ENCODE assay signal across 8 cellular contexts in the genomic region with DNA sequence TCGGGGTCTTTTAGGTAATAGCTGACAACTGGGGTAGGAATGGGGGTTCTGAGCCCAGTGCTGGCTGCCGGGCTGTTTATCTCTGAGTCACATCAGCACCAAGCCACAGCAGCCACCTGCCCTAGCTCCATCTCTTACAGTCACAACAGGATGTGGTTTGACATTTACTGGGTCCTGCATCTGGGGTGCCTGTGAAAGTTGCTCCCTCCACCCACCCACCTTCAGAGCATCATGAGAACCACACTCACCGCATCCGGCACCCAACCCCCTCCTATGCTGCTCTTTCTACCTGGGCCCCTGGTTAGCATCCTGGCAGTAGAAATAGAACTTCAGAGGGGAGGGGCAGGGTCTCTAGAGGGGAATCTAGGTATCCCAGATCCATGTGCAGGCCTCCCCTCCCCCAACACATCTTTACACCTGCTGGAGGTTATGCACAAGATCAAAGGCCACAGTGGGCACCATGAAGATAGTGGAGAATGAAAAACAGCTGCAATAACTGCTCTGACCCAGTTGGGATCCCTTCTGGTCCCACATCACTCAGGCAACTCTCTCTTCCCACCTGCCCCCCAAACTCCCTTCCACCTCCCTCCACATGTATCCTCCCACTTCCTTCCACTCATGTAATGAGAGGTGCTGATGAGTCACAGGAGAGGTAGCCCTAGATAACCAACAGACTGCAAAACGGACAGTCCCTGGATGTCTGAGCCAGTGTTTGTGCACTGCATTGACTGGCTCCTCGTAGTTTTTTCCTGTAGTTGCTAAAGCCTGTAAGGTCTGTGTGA. TPM values are rescaled to one million over a fixed set of nuclear protein-coding genes. Genes with fewer than 3 reads are reported as not detected.
DNase-seq lines count a peak whose midpoint lies in the region; ATAC-seq and TF ChIP-seq lines count a peak whose summit lies in the region.

No MANE protein-coding gene starts in this region.

- TF ChIP-seq CTCF in endodermal cell (conservative IDR thresholded peaks at IDR 0.05) (no peak), glutamatergic neuron (IDR thresholded peaks at IDR 0.05; ENCODE audit: partially characterized antibody, unreplicated experiment) (no peak), mesothelial cell of epicardium (IDR thresholded peaks at IDR 0.05; ENCODE audit: unreplicated experiment) (no peak)

- H3K4me1 Mint-ChIP-seq in activated CD4-positive, alpha-beta T cell treated with anti-CD3 and anti-CD28 coated beads, Interleukin-2, amount 10 ng/mL, durations not matched to agents 7 days and 5 days: peaks cover 94% of the 10 kb centered on the region
- H3K4me1 Mint-ChIP-seq in endodermal cell (peaks cover 25% of the 10 kb centered on the region), glutamatergic neuron (ENCODE audit: low read depth, unreplicated experiment) (peaks cover 18% of the 10 kb centered on the region), mesothelial cell of epicardium (peaks cover 14% of the 10 kb centered on the region)

- H3K27me3 Mint-ChIP-seq in activated CD4-positive, alpha-beta T cell treated with anti-CD3 and anti-CD28 coated beads, Interleukin-2, amount 10 ng/mL, durations not matched to agents 7 days and 5 days: no peaks in the 10 kb centered on the region
- peaks cover 48% of the 10 kb centered on the region for H3K27me3 Mint-ChIP-seq in endodermal cell (ENCODE audit: insufficient read depth)
- peaks cover 4% of the 10 kb centered on the region for H3K27me3 Mint-ChIP-seq in glutamatergic neuron (ENCODE audit: unreplicated experiment)
- H3K27me3 Mint-ChIP-seq in mesothelial cell of epicardium (ENCODE audit: low read depth): peaks cover 40% of the 10 kb centered on the region

- ATAC-seq in GM19395 (IDR thresholded peaks at IDR 0.05; ENCODE audit: unreplicated experiment) (peak; percentile 90), HG03342 (IDR thresholded peaks at IDR 0.05; ENCODE audit: unreplicated experiment) (peak; percentile 90)

- peaks cover 21% of the 10 kb centered on the region for H3K36me3 Mint-ChIP-seq in activated CD4-positive, alpha-beta T cell treated with anti-CD3 and anti-CD28 coated beads, Interleukin-2, amount 10 ng/mL, durations not matched to agents 7 days and 5 days (ENCODE audit: low read depth)
- H3K36me3 Mint-ChIP-seq in endodermal cell (ENCODE audit: low read depth) (no peaks in the 10 kb centered on the region), glutamatergic neuron (ENCODE audit: unreplicated experiment) (no peaks in the 10 kb centered on the region), mesothelial cell of epicardium (no peaks in the 10 kb centered on the region)

- H3K4me1 ChIP-seq in endodermal cell (ENCODE audit: control insufficient read depth, insufficient read depth, low read length): peaks cover 15% of the 10 kb centered on the region

- no peaks in the 10 kb centered on the region for H3K27me3 ChIP-seq in endodermal cell (ENCODE audit: control insufficient read depth, insufficient read depth, low read length, poor library complexity, severe bottlenecking)

- CTCF ChIA-PET in activated CD4-positive, alpha-beta T cell treated with anti-CD3 and anti-CD28 coated beads, Interleukin-2, amount 10 ng/mL, durations not matched to agents 7 days and 5 days (lab: Charles Lee): interaction anchor here (0.6 to 12.5 kb wide), 10 partner anchors 9 to 432 kb away, joined by 3 to 176 read pairs (median 8); no protein-coding TSS in a partner anchor

- no peaks in the 10 kb centered on the region for H3K9me3 Mint-ChIP-seq in activated CD4-positive, alpha-beta T cell treated with anti-CD3 and anti-CD28 coated beads, Interleukin-2, amount 10 ng/mL, durations not matched to agents 7 days and 5 days
- H3K9me3 Mint-ChIP-seq in endodermal cell (no peaks in the 10 kb centered on the region), glutamatergic neuron (ENCODE audit: unreplicated experiment) (peaks cover 2% of the 10 kb centered on the region), mesothelial cell of epicardium (no peaks in the 10 kb centered on the region)

- no peaks in the 10 kb centered on the region for H3K9me3 ChIP-seq in endodermal cell (ENCODE audit: control insufficient read depth, low read length)

- peak; percentile 98 for DNase-seq in activated CD4-positive, alpha-beta T cell treated with anti-CD3 and anti-CD28 coated beads, Interleukin-2, amount 10 ng/mL, durations not matched to agents 7 days and 5 days
- DNase-seq in endodermal cell (peak; percentile 43), glutamatergic neuron (no peak), mesothelial cell of epicardium (ENCODE audit: low spot score in 2 of 2, unreplicated experiment in 2 of 2) (no peak), cerebellar nuclear complex (lab: John Stamatoyannopoulos, UW) (no peak)
- DNase-seq in stimulated activated CD8-positive, alpha-beta memory T cell treated with anti-CD3 and anti-CD28 coated beads, Interleukin-15, amount 100 ng/mL, for 24 hours (ENCODE audit: low read depth): peak; percentile 77

- no peak overlapping the region for H3K9ac ChIP-seq in endodermal cell (ENCODE audit: extremely low read depth, low read length, poor library complexity, severe bottlenecking)

- WGBS in endodermal cell (ENCODE audit: insufficient coverage in 1 of 2, insufficient read length in 1 of 2), 2 experiments: 75 to 93% methylated on average over 1 to 5 of the region's 6 CpGs

- no peak overlapping the region for H3K4me3 ChIP-seq in endodermal cell (ENCODE audit: low read length)

- POLR2A ChIA-PET in activated CD4-positive, alpha-beta T cell treated with anti-CD3 and anti-CD28 coated beads, Interleukin-2, amount 10 ng/mL, durations not matched to agents 7 days and 5 days (lab: Charles Lee): interaction anchor here (1.1 to 7.6 kb wide), 5 partner anchors 13 to 293 kb away, joined by 3 to 143 read pairs (median 4); no protein-coding TSS in a partner anchor

- no peak overlapping the region for H3K27ac ChIP-seq in endodermal cell (ENCODE audit: low read depth, low read length)

- H3K36me3 ChIP-seq in endodermal cell (ENCODE audit: control insufficient read depth, insufficient read depth, low read length): no peaks in the 10 kb centered on the region

- peak overlapping the region; percentile 100 for H3K27ac Mint-ChIP-seq in activated CD4-positive, alpha-beta T cell treated with anti-CD3 and anti-CD28 coated beads, Interleukin-2, amount 10 ng/mL, durations not matched to agents 7 days and 5 days
- no peak overlapping the region for H3K27ac Mint-ChIP-seq in endodermal cell
- no peak overlapping the region for H3K27ac Mint-ChIP-seq in glutamatergic neuron (ENCODE audit: unreplicated experiment)
- H3K27ac Mint-ChIP-seq in mesothelial cell of epicardium: no peak overlapping the region

- peak overlapping the region; percentile 73 for H3K4me3 Mint-ChIP-seq in activated CD4-positive, alpha-beta T cell treated with anti-CD3 and anti-CD28 coated beads, Interleukin-2, amount 10 ng/mL, durations not matched to agents 7 days and 5 days
- H3K4me3 Mint-ChIP-seq in endodermal cell (no peak overlapping the region), glutamatergic neuron (ENCODE audit: unreplicated experiment) (no peak overlapping the region), mesothelial cell of epicardium (no peak overlapping the region)

RNA-seq across cellular contexts. Expression of gene PRSS2, which starts 38.2 kb away (rescaled TPM):
- total RNA-seq in activated CD4-positive, alpha-beta T cell treated with anti-CD3 and anti-CD28 coated beads, Interleukin-2, amount 10 ng/mL, durations not matched to agents 7 days and 5 days: not detected
- total RNA-seq in endodermal cell (1 to 10 TPM; 4.8 to 9.9 TPM), glutamatergic neuron (ENCODE audit: unreplicated experiment) (not detected), mesothelial cell of epicardium (not detected in 3 replicates)
- 58.7 TPM for polyA plus RNA-seq in endodermal cell (2013, experiment 1 of 2)
- 62.2 TPM for polyA plus RNA-seq in endodermal cell (2013, experiment 2 of 2)

RNA-seq across cellular contexts. Expression of gene EPHB6, which starts 45.9 kb away (rescaled TPM):
- 10 to 100 TPM; 28.6 to 29.1 TPM for total RNA-seq in activated CD4-positive, alpha-beta T cell treated with anti-CD3 and anti-CD28 coated beads, Interleukin-2, amount 10 ng/mL, durations not matched to agents 7 days and 5 days
- total RNA-seq in endodermal cell: 10 to 100 TPM; 33.2 to 36.9 TPM
- polyA plus RNA-seq in endodermal cell (2013, experiment 1 of 2): 16.0 TPM
- 14.1 TPM for polyA plus RNA-seq in endodermal cell (2013, experiment 2 of 2)
- total RNA-seq in glutamatergic neuron (ENCODE audit: unreplicated experiment): 21.4 TPM
- total RNA-seq in mesothelial cell of epicardium: 28.0 to 30.9 TPM (median 28.9 TPM) in 3 replicates

RNA-seq across cellular contexts. Expression of gene PRSS1, which starts 59.7 kb away (rescaled TPM):
- not detected for total RNA-seq in activated CD4-positive, alpha-beta T cell treated with anti-CD3 and anti-CD28 coated beads, Interleukin-2, amount 10 ng/mL, durations not matched to agents 7 days and 5 days
- total RNA-seq in endodermal cell (1 to 10 TPM; 4.4 to 8.8 TPM), glutamatergic neuron (ENCODE audit: unreplicated experiment) (not detected), mesothelial cell of epicardium (not detected in 3 replicates)
- 20.3 TPM for polyA plus RNA-seq in endodermal cell (2013, experiment 1 of 2)
- polyA plus RNA-seq in endodermal cell (2013, experiment 2 of 2): 15.0 TPM

Comparison
In these comparisons a context has a peak if more than half of its experiments do, and no peak if none do; other contexts are left out.
1. DNase-seq: peak in activated CD4-positive, alpha-beta T cell treated with anti-CD3 and anti-CD28 coated beads, Interleukin-2, amount 10 ng/mL, durations not matched to agents 7 days and 5 days (single experiment), endodermal cell (single experiment) and stimulated activated CD8-positive, alpha-beta memory T cell treated with anti-CD3 and anti-CD28 coated beads, Interleukin-15, amount 100 ng/mL, for 24 hours (single experiment); none in glutamatergic neuron (single experiment), mesothelial cell of epicardium (0 of 2) and cerebellar nuclear complex (0 of 2).